In the genomic region with DNA sequence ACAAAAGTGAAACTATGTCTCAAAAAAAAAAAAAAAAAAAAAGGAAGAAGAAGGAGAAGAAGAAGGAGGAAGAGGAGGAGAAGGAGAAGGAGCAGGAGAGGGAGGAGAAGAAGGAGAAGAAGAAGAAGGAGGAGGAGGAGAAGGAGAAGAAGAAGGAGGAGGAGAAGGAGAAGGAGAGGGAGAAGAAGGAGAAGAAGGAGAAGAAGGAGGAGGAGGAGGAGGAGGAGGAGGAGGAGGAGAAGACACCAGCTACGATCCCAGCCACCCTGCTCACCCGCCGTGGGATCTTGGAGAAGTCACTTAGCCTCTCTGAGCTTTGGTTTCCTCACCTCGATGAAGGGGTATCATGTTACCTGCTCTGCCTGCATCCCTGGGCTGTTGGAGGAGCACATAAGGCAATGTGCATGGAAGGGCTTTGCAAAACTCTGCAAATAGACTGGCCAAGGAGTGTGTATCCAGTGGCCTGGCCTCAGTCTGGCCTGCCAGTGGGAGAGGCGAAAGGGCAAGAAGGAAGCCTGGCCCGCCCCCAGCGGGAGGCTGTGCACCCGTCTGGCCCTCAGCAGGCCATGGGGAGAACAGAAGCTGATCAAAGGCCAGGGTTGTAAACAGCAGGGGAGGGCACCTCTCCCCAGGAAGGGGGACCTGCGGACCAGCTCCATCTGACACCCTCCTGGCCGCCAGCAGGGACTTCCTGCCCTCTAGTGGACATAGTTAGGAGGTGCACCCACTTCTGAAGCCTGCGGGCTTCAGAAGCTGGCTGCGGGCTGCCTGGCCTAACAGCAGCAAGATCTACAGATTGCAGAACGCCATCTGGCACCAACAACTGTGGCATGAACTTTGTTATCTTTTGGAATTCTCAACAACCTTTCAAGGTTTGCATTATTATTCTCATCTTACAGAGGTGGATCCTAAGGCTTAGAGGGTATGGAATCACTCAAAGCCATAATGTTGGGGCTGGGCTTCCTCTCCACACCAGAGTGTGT, we compare ENCODE assay signal across 8 cellular contexts. TPM values are rescaled to one million over a fixed set of nuclear protein-coding genes. Genes with fewer than 3 reads are reported as not detected.
DNase-seq lines count a peak whose midpoint lies in the region; ATAC-seq and TF ChIP-seq lines count a peak whose summit lies in the region.

No MANE protein-coding gene starts in this region.

- TF ChIP-seq POLR2A in NB4 (IDR thresholded peaks at IDR 0.05; ENCODE audit: extremely low read depth, insufficient read length) (no peak), gastroesophageal sphincter (IDR thresholded peaks at IDR 0.05) (no peak), vagina (IDR thresholded peaks at IDR 0.05) (no peak)

- H3K4me3 ChIP-seq in NB4 (ENCODE audit: low read depth, low read length) (no peak overlapping the region), SJCRH30 (no peak overlapping the region), gastroesophageal sphincter (no peak overlapping the region), parathyroid adenoma (ENCODE audit: low read depth, low read length) (no peak overlapping the region), vagina (no peak overlapping the region)

- H3K27ac ChIP-seq in SJCRH30 (no peak overlapping the region), gastroesophageal sphincter (no peak overlapping the region), parathyroid adenoma (no peak overlapping the region), vagina (no peak overlapping the region)

- peak; percentile 90 for TF ChIP-seq CTCF in NB4 (IDR thresholded peaks at IDR 0.05; ENCODE audit: low read depth, low read length)
- TF ChIP-seq CTCF in gastroesophageal sphincter (IDR thresholded peaks at IDR 0.05), result peak; percentile 86 to 97 (median 90)
- peak; percentile 93 for TF ChIP-seq CTCF in parathyroid adenoma (IDR thresholded peaks at IDR 0.05)
- TF ChIP-seq CTCF in vagina (IDR thresholded peaks at IDR 0.05), result peak; percentile 68 to 86 (median 76)

- DNase-seq in A172 (ENCODE audit: low spot score), result peak; percentile 77
- peak; percentile 72 for DNase-seq in NB4 (ENCODE audit: low read depth)
- DNase-seq in SJCRH30, result peak; percentile 77 to 91
- peak; percentile 50 for DNase-seq in activated effector memory CD4-positive, alpha-beta T cell treated with Interleukin-2 at 50 U/mL for 16 hours
- no peak for DNase-seq in vagina (ENCODE audit: extremely low spot score in 2 of 2)

- H3K4me1 ChIP-seq in SJCRH30, result peaks cover 9% of the 10 kb centered on the region
- peaks cover 0 to 5% (median 0%) of the 10 kb centered on the region in 3 donors for H3K4me1 ChIP-seq in gastroesophageal sphincter
- peaks cover 13% of the 10 kb centered on the region for H3K4me1 ChIP-seq in parathyroid adenoma
- no peaks in the 10 kb centered on the region for H3K4me1 ChIP-seq in vagina

- no peak overlapping the region for H3K9ac ChIP-seq in parathyroid adenoma

- 71 to 81% methylated on average over 3 to 4 of the region's 13 CpGs for WGBS in gastroesophageal sphincter (ENCODE audit: low coverage in 1 of 2), 2 donors

- no peaks in the 10 kb centered on the region for H3K79me2 ChIP-seq in parathyroid adenoma

- H3K27me3 ChIP-seq in SJCRH30 (peaks cover 6% of the 10 kb centered on the region; the same call in 1 of the 2 replicates), gastroesophageal sphincter (peaks cover 71% of the 10 kb centered on the region), parathyroid adenoma (ENCODE audit: control insufficient read depth, insufficient read depth, low read length) (no peaks in the 10 kb centered on the region), vagina (no peaks in the 10 kb centered on the region)

- H3K36me3 ChIP-seq in SJCRH30 (no peaks in the 10 kb centered on the region), gastroesophageal sphincter (no peaks in the 10 kb centered on the region), parathyroid adenoma (ENCODE audit: control insufficient read depth, insufficient read depth, low read length) (no peaks in the 10 kb centered on the region), vagina (no peaks in the 10 kb centered on the region)

- ATAC-seq in GM18520 (IDR thresholded peaks at IDR 0.05; ENCODE audit: unreplicated experiment) (peak; percentile 49), gastroesophageal sphincter (peak; percentile 61)

- intact Hi-C loops in vagina (cut with DNase I), result loop anchor here (5.0 kb wide), 2 partner anchors 42 to 128 kb away; partner anchors contain the start of gene KLHDC8A

- H2AFZ ChIP-seq in parathyroid adenoma, result no peak overlapping the region

- TF ChIP-seq EP300 in gastroesophageal sphincter (IDR thresholded peaks at IDR 0.05), result no peak

- H3K9me3 ChIP-seq in SJCRH30 (replicated peaks) (no peaks in the 10 kb centered on the region), gastroesophageal sphincter (no peaks in the 10 kb centered on the region), parathyroid adenoma (ENCODE audit: control insufficient read depth, low read length) (no peaks in the 10 kb centered on the region), vagina (no peaks in the 10 kb centered on the region)

- no peak overlapping the region for H3K4me2 ChIP-seq in parathyroid adenoma (ENCODE audit: low read length)

RNA-seq across cellular contexts. Expression of gene CDK18, which starts 19.2 kb away (rescaled TPM):
- total RNA-seq in A172 (2014; rRNA removed; shearing (Covaris generic)), result 31.5 and 34.9 TPM in 2 replicates
- 1.1 and 2.1 TPM in 2 replicates for total RNA-seq in SJCRH30 (2014; rRNA removed; shearing (Covaris generic))
- total RNA-seq in gastroesophageal sphincter (10 to 100 TPM in 1 of 4 donors, 1 to 10 TPM in 3; 5.1 to 13.7 (median 6.3) TPM), vagina (27.0 TPM)

RNA-seq across cellular contexts. Expression of gene BLACAT1, which starts 29.4 kb away (rescaled TPM):
- total RNA-seq in A172 (2014; rRNA removed; shearing (Covaris generic)), result 0.28 and 1.4 TPM in 2 replicates
- total RNA-seq in SJCRH30 (2014; rRNA removed; shearing (Covaris generic)), result 1.1 and 1.4 TPM in 2 replicates
- total RNA-seq in gastroesophageal sphincter, result not detected
- total RNA-seq in vagina, result 0.98 TPM

Comparison
In these comparisons a context has a peak if more than half of its experiments do, and no peak if none do; other contexts are left out.
1. DNase-seq: peak in A172 (single experiment), NB4 (single experiment), SJCRH30 (2 of 2) and activated effector memory CD4-positive, alpha-beta T cell treated with Interleukin-2 at 50 U/mL for 16 hours (single experiment); none in vagina (0 of 2).
2. Peak in every context shown above with its lines, with median percentiles within 50 percentile points of each other: CTCF ChIP-seq.